Comparison of ENCODE assay signal across 19 cellular contexts in genomic region chr5:134893748-134894505, GRCh38. TPM values are rescaled to one million over a fixed set of nuclear protein-coding genes. Genes with fewer than 3 reads are reported as not detected.
A peak's percentile ranks its signal among the peaks of the same experiment; 100 is the strongest.
DNase-seq lines count a peak whose midpoint lies in the region; ATAC-seq and TF ChIP-seq lines count a peak whose summit lies in the region.
"Had no signal": no experiment of that assay in that cellular context is flagged by ENCODE, and none has a peak within 500 bp of the region (broad histone marks: within the 10 kb centered on the region; RNA-seq: fewer than 3 reads in every experiment).

No MANE protein-coding gene starts in this region.

- H3K36me3 ChIP-seq in CD8-positive, alpha-beta T cell (ENCODE audit: insufficient read depth, low read length) = peaks cover 13% of the 10 kb centered on the region
- peaks cover 0 to 87% of the 10 kb centered on the region in 2 donors for H3K36me3 ChIP-seq in psoas muscle (ENCODE audit: insufficient read depth in 1 of 2, low read depth in 1 of 2)

- no peak overlapping the region for H2BK5ac ChIP-seq in H9 (ENCODE audit: insufficient read length, low read length)

- H3K14ac ChIP-seq in H9 (ENCODE audit: insufficient read depth, low read length) = no peak overlapping the region

- no peak overlapping the region for H4K5ac ChIP-seq in H9 (ENCODE audit: insufficient read length, low read depth, low read length)

- H3K9me3 ChIP-seq in CD8-positive, alpha-beta T cell (ENCODE audit: low read length) = no peaks in the 10 kb centered on the region
- no peaks in the 10 kb centered on the region for H3K9me3 ChIP-seq in H9 (ENCODE audit: control insufficient read depth, low read depth, low read length)
- no peaks in the 10 kb centered on the region for H3K9me3 ChIP-seq in psoas muscle
- H3K9me3 ChIP-seq: HAP-1 had no signal

- no peaks in the 10 kb centered on the region for H3K27me3 ChIP-seq in CD8-positive, alpha-beta T cell (ENCODE audit: insufficient read depth, low read length)
- H3K27me3 ChIP-seq in H9 (ENCODE audit: insufficient read depth, low read length) (no peaks in the 10 kb centered on the region), psoas muscle (ENCODE audit: insufficient read depth in 3 of 3, low read length in 2 of 3) (no peaks in the 10 kb centered on the region)

- no peak overlapping the region for H3K23ac ChIP-seq in H9 (ENCODE audit: insufficient read length, low read depth, low read length)

- no peak overlapping the region for H4K8ac ChIP-seq in H9 (replicated peaks; ENCODE audit: insufficient read length, low read depth, low read length)

- H3K27ac Mint-ChIP-seq in CD8-positive, alpha-beta T cell = peak overlapping the region; percentile 58
- H3K27ac Mint-ChIP-seq in H9 (peak overlapping the region in 2 of 3 experiments; percentile 7 to 24; a peak in 2 of 7 replicates), nephron progenitor cell (peak overlapping the region; percentile 4)
- peak overlapping the region; percentile 53 for H3K27ac Mint-ChIP-seq in activated naive CD8-positive, alpha-beta T cell treated with anti-CD3 and anti-CD28 coated beads, Interleukin-2, amount 50 U/mL, for 24 hours
- H3K27ac Mint-ChIP-seq: B cell, HFFc6 had no signal

- TF ChIP-seq CTCF in CD8-positive, alpha-beta T cell (IDR thresholded peaks at IDR 0.05) = no peak
- no peak for TF ChIP-seq CTCF in H9 (conservative IDR thresholded peaks at IDR 0.05)
- no peak for TF ChIP-seq CTCF in nephron progenitor cell (IDR thresholded peaks at IDR 0.05)
- no peak for TF ChIP-seq CTCF in RWPE1 (conservative IDR thresholded peaks at IDR 0.05; ENCODE audit: low read depth)
- TF ChIP-seq CTCF in psoas muscle (IDR thresholded peaks at IDR 0.05) = no peak

- no peak overlapping the region for H3K9ac ChIP-seq in H9 (ENCODE audit: extremely low read depth, insufficient read length, low read length)

- no peak overlapping the region for H2BK20ac ChIP-seq in H9 (ENCODE audit: low read depth, low read length, poor library complexity, severe bottlenecking)

- no peak overlapping the region for H3K4me3 Mint-ChIP-seq in CD8-positive, alpha-beta T cell
- H3K4me3 Mint-ChIP-seq in H9 = no peak overlapping the region
- no peak overlapping the region for H3K4me3 Mint-ChIP-seq in activated naive CD8-positive, alpha-beta T cell treated with anti-CD3 and anti-CD28 coated beads, Interleukin-2, amount 50 U/mL, for 24 hours
- no peak overlapping the region for H3K4me3 Mint-ChIP-seq in nephron progenitor cell
- H3K4me3 Mint-ChIP-seq: B cell; CD4-positive, alpha-beta memory T cell; HFFc6 had no signal

- H3K4me1 ChIP-seq in CD8-positive, alpha-beta T cell (ENCODE audit: insufficient read depth, low read length) = no peaks in the 10 kb centered on the region
- H3K4me1 ChIP-seq in H9 (ENCODE audit: insufficient read depth, low read length) (no peaks in the 10 kb centered on the region), psoas muscle (no peaks in the 10 kb centered on the region)
- H3K4me1 ChIP-seq: HAP-1 had no signal

- no peak for ATAC-seq in CD8-positive, alpha-beta T cell
- no peak for ATAC-seq in activated naive CD8-positive, alpha-beta T cell treated with anti-CD3 and anti-CD28 coated beads, Interleukin-2, amount 50 U/mL, for 24 hours
- ATAC-seq in psoas muscle (no peak), HG02763 (IDR thresholded peaks at IDR 0.05; ENCODE audit: unreplicated experiment) (no peak), HG02588 (IDR thresholded peaks at IDR 0.05; ENCODE audit: unreplicated experiment) (no peak)

- no CpG with 5 or more reads among the region's 7 CpGs for WGBS in H9 (ENCODE audit: extremely low coverage, insufficient read length, low lambda C conversion rate)
- WGBS in psoas muscle, 3 donors = 92 to 94% (median 93%) methylated on average over 7 of the region's 7 CpGs

- H2BK120ac ChIP-seq in H9 (ENCODE audit: low read depth, low read length, poor library complexity, severe bottlenecking) = no peak overlapping the region

- H2BK12ac ChIP-seq in H9 (ENCODE audit: insufficient read length, low read depth, low read length) = no peak overlapping the region

- H4K20me1 ChIP-seq in H9 (ENCODE audit: control insufficient read depth, insufficient read depth, insufficient read length) = no peaks in the 10 kb centered on the region

- no peak overlapping the region for H3K4me2 ChIP-seq in H9 (ENCODE audit: insufficient read depth, insufficient read length, low read length)

- POLR2A ChIA-PET in CD8-positive, alpha-beta T cell (lab: Charles Lee) = interaction anchor here (1.0 kb wide), 2 partner anchors 9 to 99 kb away, joined by 3 to 4 read pairs; no protein-coding TSS in a partner anchor
- POLR2A ChIA-PET in RWPE1 (lab: Yijun Ruan, JAX; ENCODE audit: low non-redundant PET) = no interaction called here

- H3K27ac ChIP-seq in CD8-positive, alpha-beta T cell (ENCODE audit: low read depth, low read length) = no peak overlapping the region
- H3K27ac ChIP-seq in H9 (ENCODE audit: insufficient read length, low read depth, low read length) (no peak overlapping the region), RWPE1 (no peak overlapping the region), psoas muscle (no peak overlapping the region)
- H3K27ac ChIP-seq: HL-60 had no signal

- no peak overlapping the region for H3K4ac ChIP-seq in H9 (ENCODE audit: low read depth, low read length)

- H3K27me3 Mint-ChIP-seq in CD8-positive, alpha-beta T cell (ENCODE audit: low read depth) = no peaks in the 10 kb centered on the region
- H3K27me3 Mint-ChIP-seq in H9 (ENCODE audit: low read depth) (no peaks in the 10 kb centered on the region), nephron progenitor cell (ENCODE audit: low read depth, poor library complexity) (no peaks in the 10 kb centered on the region)
- no peaks in the 10 kb centered on the region for H3K27me3 Mint-ChIP-seq in activated naive CD8-positive, alpha-beta T cell treated with anti-CD3 and anti-CD28 coated beads, Interleukin-2, amount 50 U/mL, for 24 hours
- H3K27me3 Mint-ChIP-seq: B cell; CD4-positive, alpha-beta memory T cell had no signal

- no peak overlapping the region for H3T11ph ChIP-seq in H9 (ENCODE audit: low read length)

- no peaks in the 10 kb centered on the region for H3K79me1 ChIP-seq in H9 (ENCODE audit: insufficient read depth, low read depth, low read length, poor library complexity, severe bottlenecking)

- no peak overlapping the region for H4K91ac ChIP-seq in H9 (ENCODE audit: insufficient read length, low read depth, low read length)

- peaks cover 64% of the 10 kb centered on the region for H3K36me3 Mint-ChIP-seq in CD8-positive, alpha-beta T cell
- H3K36me3 Mint-ChIP-seq in H9 (ENCODE audit: insufficient read depth in 1 of 3, low read depth in 3 of 3) (peaks cover 9 to 11% (median 11%) of the 10 kb centered on the region in 3 experiments; a peak in 6 of 7 replicates), nephron progenitor cell (ENCODE audit: low read depth) (peaks cover 48% of the 10 kb centered on the region)
- H3K36me3 Mint-ChIP-seq in activated naive CD8-positive, alpha-beta T cell treated with anti-CD3 and anti-CD28 coated beads, Interleukin-2, amount 50 U/mL, for 24 hours (ENCODE audit: low read depth) = peaks cover 13% of the 10 kb centered on the region

- CTCF ChIA-PET in CD8-positive, alpha-beta T cell (lab: Charles Lee) = interaction anchor here (0.9 kb wide), 1 partner anchor 13 kb away, joined by 3 read pairs; no protein-coding TSS in a partner anchor
- CTCF ChIA-PET in RWPE1 (lab: Yijun Ruan, JAX) = interaction anchor here (3.4 kb wide), 1 partner anchor 10 kb away, joined by 14 read pairs; the partner anchor contains the start of gene PCBD2

- no peak for DNase-seq in CD8-positive, alpha-beta T cell
- no peak for DNase-seq in H9
- DNase-seq in activated naive CD8-positive, alpha-beta T cell treated with anti-CD3 and anti-CD28 coated beads, Interleukin-2, amount 50 U/mL, for 24 hours = no peak
- DNase-seq in nephron progenitor cell = no peak
- DNase-seq in RWPE1 (ENCODE audit: low spot score) = no peak
- DNase-seq in psoas muscle = no peak
- DNase-seq: C1 segment of cervical spinal cord; CD4-positive, alpha-beta memory T cell; COR-L47; DMS153; DMS79 treated with DMSO at 0.1 percent for 48 hours; EL; HFFc6; KBM-7 had no signal

- no peak overlapping the region for H3K56ac ChIP-seq in H9 (ENCODE audit: insufficient read length, low read depth, low read length)

- no peak overlapping the region for H3K4me3 ChIP-seq in CD8-positive, alpha-beta T cell (ENCODE audit: low read depth, low read length)
- no peak overlapping the region for H3K4me3 ChIP-seq in psoas muscle
- H3K4me3 ChIP-seq: HAP-1 had no signal

- no peaks in the 10 kb centered on the region for H3K9me3 Mint-ChIP-seq in CD8-positive, alpha-beta T cell
- H3K9me3 Mint-ChIP-seq in H9 (no peaks in the 10 kb centered on the region; a peak in 1 of 5 replicates), nephron progenitor cell (peaks cover 22% of the 10 kb centered on the region)
- H3K9me3 Mint-ChIP-seq in activated naive CD8-positive, alpha-beta T cell treated with anti-CD3 and anti-CD28 coated beads, Interleukin-2, amount 50 U/mL, for 24 hours = no peaks in the 10 kb centered on the region
- H3K9me3 Mint-ChIP-seq: CD4-positive, alpha-beta memory T cell; HFFc6 had no signal

- no peak overlapping the region for H2BK15ac ChIP-seq in H9 (ENCODE audit: low read depth, low read length)

- H3K4me1 Mint-ChIP-seq in CD8-positive, alpha-beta T cell (ENCODE audit: low read depth) = peaks cover 6% of the 10 kb centered on the region
- H3K4me1 Mint-ChIP-seq in H9 (peaks cover 8 to 14% of the 10 kb centered on the region in 2 experiments), nephron progenitor cell (no peaks in the 10 kb centered on the region)
- no peaks in the 10 kb centered on the region for H3K4me1 Mint-ChIP-seq in activated naive CD8-positive, alpha-beta T cell treated with anti-CD3 and anti-CD28 coated beads, Interleukin-2, amount 50 U/mL, for 24 hours

- no peak overlapping the region for H3K18ac ChIP-seq in H9 (ENCODE audit: insufficient read length, low read depth, low read length)

- H2AK5ac ChIP-seq in H9 (ENCODE audit: insufficient read length, low read length) = no peak overlapping the region

- H3K23me2 ChIP-seq in H9 (ENCODE audit: insufficient read length, low read depth, low read length, poor library complexity, severe bottlenecking) = no peaks in the 10 kb centered on the region

- no peak overlapping the region for H2AFZ ChIP-seq in H9 (ENCODE audit: low read length)

- H3K79me2 ChIP-seq in H9 (ENCODE audit: insufficient read depth, low read length) = no peaks in the 10 kb centered on the region

- intact Hi-C loops in CD8-positive, alpha-beta T cell (cut with DNase I, micrococcal nuclease) = no loop called here
- intact Hi-C loops in psoas muscle (cut with DNase I) = no loop called here

RNA-seq across cellular contexts. Expression of gene PCBD2, which starts 11.0 kb away (rescaled TPM):
- total RNA-seq in CD8-positive, alpha-beta T cell = 1 to 10 TPM; 4.2 to 4.4 TPM
- total RNA-seq in H9 (2021) (11.0 and 11.9 TPM in 2 replicates), psoas muscle (10 to 100 TPM; 23.8 to 29.9 (median 26.0) TPM)
- polyA plus RNA-seq in psoas muscle = 10 to 100 TPM in 2 of 3 donors, 1 to 10 TPM in 1; 8.9 to 21.1 (median 14.0) TPM

RNA-seq across cellular contexts. Expression of gene TXNDC15, which starts 19.8 kb away (rescaled TPM):
- total RNA-seq in CD8-positive, alpha-beta T cell = 10 to 100 TPM; 19.8 to 21.0 TPM
- total RNA-seq in H9 (2021) (31.3 and 31.7 TPM in 2 replicates), psoas muscle (10 to 100 TPM; 21.1 to 32.0 (median 26.6) TPM)
- polyA plus RNA-seq in psoas muscle = 10 to 100 TPM; 23.2 to 34.0 (median 28.6) TPM

RNA-seq across cellular contexts. Expression of gene C5orf24, which starts 48.2 kb away (rescaled TPM):
- 10 to 100 TPM; 29.9 to 31.0 TPM for total RNA-seq in CD8-positive, alpha-beta T cell
- 22.5 and 22.6 TPM in 2 replicates for total RNA-seq in H9 (2021)
- total RNA-seq in psoas muscle = 10 to 100 TPM; 24.7 to 28.3 (median 25.3) TPM
- 10 to 100 TPM; 16.0 to 31.4 (median 26.5) TPM for polyA plus RNA-seq in psoas muscle

Comparison
In these comparisons a context has a peak if more than half of its experiments do, and no peak if none do; other contexts are left out.
1. H3K27ac Mint-ChIP-seq: peak in every context shown above with its lines; median percentile 58 in CD8-positive, alpha-beta T cell; 53 in activated naive CD8-positive, alpha-beta T cell treated with anti-CD3 and anti-CD28 coated beads, Interleukin-2, amount 50 U/mL, for 24 hours; 16 in H9; 4 in nephron progenitor cell.